ENCODE assay signal across 8 cellular contexts in genomic region chr13:92187378-92187989, GRCh38.
DNase-seq lines count a peak whose midpoint lies in the region; ATAC-seq and TF ChIP-seq lines count a peak whose summit lies in the region.

No MANE protein-coding gene starts in this region.

- H3K4me1 Mint-ChIP-seq in CD4-positive, alpha-beta T cell (ENCODE audit: low read depth): no peaks in the 10 kb centered on the region

- in situ Hi-C loops in transverse colon (cut with MboI; ENCODE audit: low pct_ligation_motif_present in 1 of 4, low pct_unique_long_range_greater_than_20kb in 1 of 4, low sequenced_read_pairs in 3 of 4): no loop called here

- H3K27me3 ChIP-seq in CD4-positive, alpha-beta T cell (ENCODE audit: control insufficient read depth, insufficient read depth, low read length): no peaks in the 10 kb centered on the region
- H3K27me3 ChIP-seq in adipocyte (replicated peaks; ENCODE audit: control insufficient read depth, insufficient read depth, low read length): no peaks in the 10 kb centered on the region
- no peaks in the 10 kb centered on the region for H3K27me3 ChIP-seq in transverse colon

- H3K9ac ChIP-seq in adipocyte (ENCODE audit: low read length): no peak overlapping the region

- no peak for ATAC-seq in CD4-positive, alpha-beta T cell (ENCODE audit: poor library complexity)
- ATAC-seq in GM18505 (IDR thresholded peaks at IDR 0.05; ENCODE audit: unreplicated experiment) (peak; percentile 89), HG02884 (IDR thresholded peaks at IDR 0.05; ENCODE audit: unreplicated experiment) (peak; percentile 89), GM19452 (IDR thresholded peaks at IDR 0.05; ENCODE audit: unreplicated experiment) (no peak)

- no peak overlapping the region for H3K4me3 ChIP-seq in adipocyte (ENCODE audit: low read length)
- H3K4me3 ChIP-seq in transverse colon: no peak overlapping the region

- POLR2A ChIA-PET in CD4-positive, alpha-beta T cell (lab: Charles Lee): no interaction called here

- intact Hi-C loops in CD4-positive, alpha-beta T cell (cut with DNase I, micrococcal nuclease): no loop called here
- intact Hi-C loops in transverse colon (cut with DNase I; ENCODE audit: low total_unique reads): no loop called here

- no peaks in the 10 kb centered on the region for H3K9me3 ChIP-seq in CD4-positive, alpha-beta T cell (ENCODE audit: control insufficient read depth, low read length)
- H3K9me3 ChIP-seq in adipocyte (ENCODE audit: control insufficient read depth, low read length): peaks cover 15% of the 10 kb centered on the region
- H3K9me3 ChIP-seq in transverse colon: peaks cover 0 to 6% of the 10 kb centered on the region in 2 donors

- DNase-seq in CD4-positive, alpha-beta T cell: no peak
- DNase-seq in NCI-H1694 treated with DMSO at 0.1 percent for 48 hours (lab: John Stamatoyannopoulos, UW) (peak; percentile 68), adipocyte (ENCODE audit: low read depth) (peak; percentile 50), inferior parietal cortex (ENCODE audit: extremely low spot score) (peak; percentile 79), transverse colon (no peak)

- H3K27ac ChIP-seq in CD4-positive, alpha-beta T cell (ENCODE audit: low read depth, low read length): no peak overlapping the region
- H3K27ac ChIP-seq in transverse colon: no peak overlapping the region

- TF ChIP-seq POLR2A in GM18505 (IDR thresholded peaks at IDR 0.05; ENCODE audit: borderline replicate concordance, extremely low read depth, insufficient read depth, insufficient read length) (no peak), transverse colon (IDR thresholded peaks at IDR 0.05) (no peak)

- no peak for TF ChIP-seq EP300 in transverse colon (IDR thresholded peaks at IDR 0.05; ENCODE audit: low read depth)

- CTCF ChIA-PET in CD4-positive, alpha-beta T cell (lab: Charles Lee): interaction anchor here (0.9 kb wide), 1 partner anchor 25 kb away, joined by 3 read pairs; no protein-coding TSS in a partner anchor

- H3K4me3 Mint-ChIP-seq in CD4-positive, alpha-beta T cell: no peak overlapping the region

- WGBS in transverse colon (ENCODE audit: low coverage in 1 of 2), 2 donors: 13% methylated on average over 1 of the region's 1 CpG; no CpG with 5 or more reads in 1 of the 2 donors

- no peak overlapping the region for H3K27ac Mint-ChIP-seq in CD4-positive, alpha-beta T cell

- H3K36me3 ChIP-seq in adipocyte (ENCODE audit: control insufficient read depth, insufficient read depth, low read length, severe bottlenecking) (no peaks in the 10 kb centered on the region), transverse colon (no peaks in the 10 kb centered on the region)

- peak; percentile 70 for TF ChIP-seq CTCF in CD4-positive, alpha-beta T cell (IDR thresholded peaks at IDR 0.05)
- peak; percentile 75 to 87 (median 86) for TF ChIP-seq CTCF in transverse colon (IDR thresholded peaks at IDR 0.05)

- H3K9me3 Mint-ChIP-seq in CD4-positive, alpha-beta T cell: no peaks in the 10 kb centered on the region

- no peaks in the 10 kb centered on the region for H3K36me3 Mint-ChIP-seq in CD4-positive, alpha-beta T cell (ENCODE audit: low read depth)

- H3K4me1 ChIP-seq in adipocyte (ENCODE audit: control insufficient read depth, insufficient read depth, low read length) (no peaks in the 10 kb centered on the region), transverse colon (no peaks in the 10 kb centered on the region)

- no peaks in the 10 kb centered on the region for H3K27me3 Mint-ChIP-seq in CD4-positive, alpha-beta T cell

Comparison
In these comparisons a context has a peak if more than half of its experiments do, and no peak if none do; other contexts are left out.
1. ATAC-seq: peak in GM18505 (single experiment) and HG02884 (single experiment); none in CD4-positive, alpha-beta T cell (single experiment) and GM19452 (single experiment).
2. DNase-seq: peak in NCI-H1694 treated with DMSO at 0.1 percent for 48 hours (single experiment), adipocyte (single experiment) and inferior parietal cortex (single experiment); none in CD4-positive, alpha-beta T cell (0 of 10) and transverse colon (single experiment).